In the genomic region with DNA sequence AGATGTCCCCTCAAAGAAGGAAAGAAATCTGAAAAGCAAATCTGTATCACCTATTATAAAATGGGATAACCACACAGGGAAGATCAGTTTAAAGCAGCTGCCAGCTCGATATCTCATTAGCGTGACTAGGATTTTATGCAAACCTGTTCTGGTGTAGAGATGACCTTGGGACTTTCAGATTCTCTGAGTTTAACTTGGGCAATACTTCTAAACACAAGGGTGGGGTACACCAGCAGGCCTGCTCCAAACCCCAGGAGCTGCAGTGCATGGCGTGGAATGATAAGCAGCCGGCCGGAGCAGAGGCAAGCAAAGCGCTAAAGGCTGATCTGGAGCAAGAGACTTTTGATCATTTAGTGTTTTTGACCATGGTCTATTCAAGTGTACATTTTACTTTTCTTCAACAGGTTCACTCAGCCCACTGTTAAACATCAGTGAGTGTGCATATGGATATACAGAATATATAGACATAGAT, we compare ENCODE assay signal across 10 cellular contexts. TPM values are rescaled to one million over a fixed set of nuclear protein-coding genes. Genes with fewer than 3 reads are reported as not detected.
DNase-seq lines count a peak whose midpoint lies in the region; ATAC-seq and TF ChIP-seq lines count a peak whose summit lies in the region.
"Had no signal": no experiment of that assay in that cellular context is flagged by ENCODE, and none has a peak within 500 bp of the region (broad histone marks: within the 10 kb centered on the region; RNA-seq: fewer than 3 reads in every experiment).

No MANE protein-coding gene starts in this region.

- H3K27me3 ChIP-seq in CD8-positive, alpha-beta T cell (ENCODE audit: insufficient read depth, low read length), result no peaks in the 10 kb centered on the region
- H3K27me3 ChIP-seq in endodermal cell (ENCODE audit: control insufficient read depth, insufficient read depth, low read length, poor library complexity, severe bottlenecking), result no peaks in the 10 kb centered on the region
- H3K27me3 ChIP-seq in osteoblast (ENCODE audit: insufficient read depth, low read length), result no peaks in the 10 kb centered on the region
- H3K27me3 ChIP-seq: tibial artery had no signal

- H3K36me3 ChIP-seq in CD8-positive, alpha-beta T cell (ENCODE audit: insufficient read depth, low read length), result no peaks in the 10 kb centered on the region
- H3K36me3 ChIP-seq in endodermal cell (ENCODE audit: control insufficient read depth, insufficient read depth, low read length) (no peaks in the 10 kb centered on the region), osteoblast (ENCODE audit: insufficient read depth, low read length) (no peaks in the 10 kb centered on the region)
- H3K36me3 ChIP-seq: tibial artery had no signal

- no peak for TF ChIP-seq CTCF in CD8-positive, alpha-beta T cell (IDR thresholded peaks at IDR 0.05)
- TF ChIP-seq CTCF in endodermal cell (conservative IDR thresholded peaks at IDR 0.05) (no peak), osteoblast (IDR thresholded peaks at IDR 0.05; ENCODE audit: extremely low read depth, low read depth, low read length) (no peak)

- WGBS in endodermal cell (ENCODE audit: insufficient coverage in 1 of 2, insufficient read length in 1 of 2), 2 experiments, result 89 to 96% methylated on average over 4 to 6 of the region's 6 CpGs

- CTCF ChIA-PET in CD8-positive, alpha-beta T cell (lab: Charles Lee), result interaction anchor here (0.7 to 14.8 kb wide), 13 partner anchors 9 to 319 kb away, joined by 3 to 222 read pairs (median 5); no protein-coding TSS in a partner anchor
- CTCF ChIA-PET in activated CD8-positive, alpha-beta memory T cell treated with anti-CD3 and anti-CD28 coated beads, Interleukin-2, amount 10 ng/mL, durations not matched to agents 7 days and 5 days (lab: Charles Lee), result interaction anchor here (0.6 to 5.6 kb wide), 13 partner anchors 9 to 318 kb away, joined by 3 to 52 read pairs (median 4); no protein-coding TSS in a partner anchor

- H3K9me3 Mint-ChIP-seq in CD8-positive, alpha-beta T cell, result no peaks in the 10 kb centered on the region
- H3K9me3 Mint-ChIP-seq in endodermal cell, result no peaks in the 10 kb centered on the region
- no peaks in the 10 kb centered on the region for H3K9me3 Mint-ChIP-seq in activated CD8-positive, alpha-beta memory T cell treated with anti-CD3 and anti-CD28 coated beads, Interleukin-2, amount 10 ng/mL, durations not matched to agents 7 days and 5 days (ENCODE audit: low read depth)

- H3K27ac Mint-ChIP-seq in CD8-positive, alpha-beta T cell, result peak overlapping the region; percentile 67
- no peak overlapping the region for H3K27ac Mint-ChIP-seq in endodermal cell
- no peak overlapping the region for H3K27ac Mint-ChIP-seq in activated CD8-positive, alpha-beta memory T cell treated with anti-CD3 and anti-CD28 coated beads, Interleukin-2, amount 10 ng/mL, durations not matched to agents 7 days and 5 days

- intact Hi-C loops in CD8-positive, alpha-beta T cell (cut with DNase I, micrococcal nuclease), result loop anchor here (5.0 to 10.0 kb wide), 4 partner anchors 48 to 324 kb away; partner anchors contain the start of gene AFTPH (in 1 of the 2)

- no peak overlapping the region for H3K4me3 Mint-ChIP-seq in CD8-positive, alpha-beta T cell
- H3K4me3 Mint-ChIP-seq in endodermal cell, result no peak overlapping the region
- H3K4me3 Mint-ChIP-seq in activated CD8-positive, alpha-beta memory T cell treated with anti-CD3 and anti-CD28 coated beads, Interleukin-2, amount 10 ng/mL, durations not matched to agents 7 days and 5 days, result no peak overlapping the region

- DNase-seq in CD8-positive, alpha-beta T cell, result no peak
- DNase-seq in NCI-H526 treated with DMSO at 0.1 percent for 48 hours (lab: John Stamatoyannopoulos, UW) (peak; percentile 68), endodermal cell (no peak), osteoblast (ENCODE audit: insufficient read length, low spot score, missing footprints) (no peak), NCI-H774 (lab: John Stamatoyannopoulos, UW) (no peak)
- no peak for DNase-seq in activated CD4-positive, alpha-beta T cell treated with anti-CD3 and anti-CD28 coated beads, Interleukin-2, amount 50 U/mL, for 1 hour
- no peak for DNase-seq in activated CD8-positive, alpha-beta memory T cell treated with anti-CD3 and anti-CD28 coated beads, Interleukin-2, amount 10 ng/mL, durations not matched to agents 7 days and 5 days
- DNase-seq: stimulated activated CD4-positive, alpha-beta T cell treated with anti-CD3 and anti-CD28 coated beads, Interleukin-1b, Interleukin-23, amount 100 ng/mL, for 48 hours; tibial artery had no signal

- ATAC-seq in CD8-positive, alpha-beta T cell, result no peak
- no peak for ATAC-seq in HG03108 (IDR thresholded peaks at IDR 0.05; ENCODE audit: unreplicated experiment)
- ATAC-seq in activated CD8-positive, alpha-beta memory T cell treated with anti-CD3 and anti-CD28 coated beads, Interleukin-2, amount 10 ng/mL, durations not matched to agents 7 days and 5 days, result no peak

- H3K4me1 Mint-ChIP-seq in CD8-positive, alpha-beta T cell (ENCODE audit: low read depth), result peaks cover 81% of the 10 kb centered on the region
- peaks cover 63% of the 10 kb centered on the region for H3K4me1 Mint-ChIP-seq in endodermal cell
- peaks cover 69% of the 10 kb centered on the region for H3K4me1 Mint-ChIP-seq in activated CD8-positive, alpha-beta memory T cell treated with anti-CD3 and anti-CD28 coated beads, Interleukin-2, amount 10 ng/mL, durations not matched to agents 7 days and 5 days

- peak overlapping the region; percentile 79 for H3K4me2 ChIP-seq in osteoblast (ENCODE audit: insufficient read depth, low read length)

- H3K27ac ChIP-seq in CD8-positive, alpha-beta T cell (ENCODE audit: low read depth, low read length), result no peak overlapping the region
- no peak overlapping the region for H3K27ac ChIP-seq in endodermal cell (ENCODE audit: low read depth, low read length)
- H3K27ac ChIP-seq in osteoblast (ENCODE audit: low read depth, low read length), result peak overlapping the region; percentile 45
- H3K27ac ChIP-seq: tibial artery had no signal

- H3K9me3 ChIP-seq in CD8-positive, alpha-beta T cell (ENCODE audit: low read length), result no peaks in the 10 kb centered on the region
- H3K9me3 ChIP-seq in endodermal cell (ENCODE audit: control insufficient read depth, low read length), result no peaks in the 10 kb centered on the region
- H3K9me3 ChIP-seq in osteoblast (ENCODE audit: low read depth, low read length), result no peaks in the 10 kb centered on the region
- H3K9me3 ChIP-seq: tibial artery had no signal

- peaks cover 96% of the 10 kb centered on the region for H3K79me2 ChIP-seq in osteoblast (ENCODE audit: insufficient read depth, low read length)

- peaks cover 79% of the 10 kb centered on the region for H4K20me1 ChIP-seq in osteoblast (ENCODE audit: insufficient read depth, low read length)

- no peak overlapping the region for H3K4me3 ChIP-seq in CD8-positive, alpha-beta T cell (ENCODE audit: low read depth, low read length)
- H3K4me3 ChIP-seq in endodermal cell (ENCODE audit: low read length), result peak overlapping the region; percentile 59
- peak overlapping the region; percentile 45 for H3K4me3 ChIP-seq in osteoblast (ENCODE audit: insufficient read depth, low read length)
- H3K4me3 ChIP-seq: tibial artery had no signal

- POLR2A ChIA-PET in CD8-positive, alpha-beta T cell (lab: Charles Lee), result interaction anchor here (0.9 to 8.1 kb wide), 3 partner anchors 98 to 126 kb away, joined by 3 to 142 read pairs (median 5); no protein-coding TSS in a partner anchor

- H3K4me1 ChIP-seq in CD8-positive, alpha-beta T cell (ENCODE audit: insufficient read depth, low read length), result peaks cover 69% of the 10 kb centered on the region
- H3K4me1 ChIP-seq in endodermal cell (ENCODE audit: control insufficient read depth, insufficient read depth, low read length) (peaks cover 32% of the 10 kb centered on the region), osteoblast (ENCODE audit: insufficient read depth, low read length) (peaks cover 75% of the 10 kb centered on the region)

- no peak overlapping the region for H3K9ac ChIP-seq in endodermal cell (ENCODE audit: extremely low read depth, low read length, poor library complexity, severe bottlenecking)

- no peaks in the 10 kb centered on the region for H3K27me3 Mint-ChIP-seq in CD8-positive, alpha-beta T cell (ENCODE audit: low read depth)
- H3K27me3 Mint-ChIP-seq in endodermal cell (ENCODE audit: insufficient read depth), result peaks cover 2% of the 10 kb centered on the region
- no peaks in the 10 kb centered on the region for H3K27me3 Mint-ChIP-seq in activated CD8-positive, alpha-beta memory T cell treated with anti-CD3 and anti-CD28 coated beads, Interleukin-2, amount 10 ng/mL, durations not matched to agents 7 days and 5 days

- H3K36me3 Mint-ChIP-seq in CD8-positive, alpha-beta T cell, result peaks cover 8% of the 10 kb centered on the region
- H3K36me3 Mint-ChIP-seq in endodermal cell (ENCODE audit: low read depth), result no peaks in the 10 kb centered on the region
- H3K36me3 Mint-ChIP-seq in activated CD8-positive, alpha-beta memory T cell treated with anti-CD3 and anti-CD28 coated beads, Interleukin-2, amount 10 ng/mL, durations not matched to agents 7 days and 5 days, result peaks cover 1% of the 10 kb centered on the region

- H2AFZ ChIP-seq in osteoblast (ENCODE audit: low read length), result no peak overlapping the region

RNA-seq across cellular contexts. Expression of gene SERTAD2, which starts 4.7 kb away (rescaled TPM):
- 10 to 100 TPM; 47.5 to 48.8 TPM for total RNA-seq in CD8-positive, alpha-beta T cell
- 10 to 100 TPM; 17.1 to 20.3 TPM for total RNA-seq in endodermal cell
- 27.7 TPM for polyA plus RNA-seq in endodermal cell (2013, experiment 1 of 2)
- polyA plus RNA-seq in endodermal cell (2013, experiment 2 of 2), result 25.7 TPM
- total RNA-seq in osteoblast, result 24.6 and 26.5 TPM in 2 replicates
- 10 to 100 TPM; 24.3 to 53.7 TPM for total RNA-seq in activated CD8-positive, alpha-beta memory T cell treated with anti-CD3 and anti-CD28 coated beads, Interleukin-2, amount 10 ng/mL, durations not matched to agents 7 days and 5 days
